In the genomic region with DNA sequence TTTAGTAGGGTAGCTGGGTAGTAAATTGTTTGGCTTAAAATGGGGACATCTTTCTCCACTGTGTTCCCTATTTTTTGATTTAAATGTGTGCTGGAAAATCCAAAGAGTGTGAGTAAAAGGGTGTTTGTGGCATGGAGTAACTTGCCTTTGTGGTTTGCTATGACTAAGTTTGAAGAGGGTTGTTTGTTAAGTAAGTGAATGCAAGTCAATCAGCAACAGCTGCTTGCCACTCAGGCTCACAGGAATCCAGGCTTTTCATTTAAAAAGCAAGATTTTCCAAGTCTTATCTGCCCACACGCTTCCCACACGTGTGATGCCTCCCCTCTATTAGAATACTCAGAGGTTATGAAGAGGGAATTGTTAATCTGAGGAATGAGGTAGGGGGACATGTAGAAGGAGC, we compare ENCODE assay signal across 14 cellular contexts.
"Had no signal": no experiment of that assay in that cellular context is flagged by ENCODE, and none has a peak within 500 bp of the region (broad histone marks: within the 10 kb centered on the region; RNA-seq: fewer than 3 reads in every experiment).

No MANE protein-coding gene starts in this region.

- H3K4me1 Mint-ChIP-seq: activated B cell treated with CpG ODN at 0.5 μM for 24 hours; activated CD4-positive, alpha-beta T cell treated with anti-CD3 and anti-CD28 coated beads, Interleukin-2, amount 10 ng/mL, durations not matched to agents 7 days and 5 days; stimulated activated naive B cell treated with anti-CD40 and anti-IgM and Interleukin-4, amounts not matched to agents 10 μg/mL and 1 μg/mL and 100 μg/mL, for 72 hours had no signal

- H3K4me3 Mint-ChIP-seq: activated B cell treated with CpG ODN at 0.5 μM for 24 hours; activated CD4-positive, alpha-beta T cell treated with anti-CD3 and anti-CD28 coated beads, Interleukin-2, amount 10 ng/mL, durations not matched to agents 7 days and 5 days; activated CD8-positive, alpha-beta T cell treated with anti-CD3 and anti-CD28 coated beads, Interleukin-2, amount 10 ng/mL, durations not matched to agents 7 days and 5 days; activated T-cell treated with anti-CD3 and anti-CD28 coated beads, Interleukin-2, amount 50 U/mL, for 24 hours; stimulated activated naive B cell treated with anti-CD40 and anti-IgM and Interleukin-4, amounts not matched to agents 10 μg/mL and 1 μg/mL and 100 μg/mL, for 72 hours had no signal

- DNase-seq: activated B cell treated with CpG ODN at 0.5 μM for 24 hours; activated CD4-positive, alpha-beta T cell treated with anti-CD3 and anti-CD28 coated beads, Interleukin-2, amount 10 ng/mL, durations not matched to agents 7 days and 5 days; activated CD8-positive, alpha-beta T cell treated with anti-CD3 and anti-CD28 coated beads, Interleukin-2, amount 10 ng/mL, durations not matched to agents 7 days and 5 days; activated naive CD4-positive, alpha-beta T cell treated with anti-CD3 and anti-CD28 coated beads, Interleukin-2, amount 50 U/mL, for 16 hours; activated T-cell treated with anti-CD3 and anti-CD28 coated beads, Interleukin-2, amount 50 U/mL, for 24 hours; aorta; kidney; left lung; nephron progenitor cell; psoas muscle; spleen; stimulated activated naive B cell treated with anti-CD40 and anti-IgM and Interleukin-4, amounts not matched to agents 10 μg/mL and 1 μg/mL and 100 μg/mL, for 72 hours; T-helper 1 cell; T-helper 9 cell had no signal

- H3K36me3 Mint-ChIP-seq: stimulated activated naive B cell treated with anti-CD40 and anti-IgM and Interleukin-4, amounts not matched to agents 10 μg/mL and 1 μg/mL and 100 μg/mL, for 72 hours had no signal

- H3K9me3 Mint-ChIP-seq: activated CD4-positive, alpha-beta T cell treated with anti-CD3 and anti-CD28 coated beads, Interleukin-2, amount 10 ng/mL, durations not matched to agents 7 days and 5 days; nephron progenitor cell; stimulated activated naive B cell treated with anti-CD40 and anti-IgM and Interleukin-4, amounts not matched to agents 10 μg/mL and 1 μg/mL and 100 μg/mL, for 72 hours had no signal

- H3K27ac Mint-ChIP-seq: activated B cell treated with CpG ODN at 0.5 μM for 24 hours; activated CD4-positive, alpha-beta T cell treated with anti-CD3 and anti-CD28 coated beads, Interleukin-2, amount 10 ng/mL, durations not matched to agents 7 days and 5 days; activated CD8-positive, alpha-beta T cell treated with anti-CD3 and anti-CD28 coated beads, Interleukin-2, amount 10 ng/mL, durations not matched to agents 7 days and 5 days; activated T-cell treated with anti-CD3 and anti-CD28 coated beads, Interleukin-2, amount 50 U/mL, for 24 hours; nephron progenitor cell; stimulated activated naive B cell treated with anti-CD40 and anti-IgM and Interleukin-4, amounts not matched to agents 10 μg/mL and 1 μg/mL and 100 μg/mL, for 72 hours had no signal
